12 cellular contexts compared by ENCODE assay signal in the genomic region with DNA sequence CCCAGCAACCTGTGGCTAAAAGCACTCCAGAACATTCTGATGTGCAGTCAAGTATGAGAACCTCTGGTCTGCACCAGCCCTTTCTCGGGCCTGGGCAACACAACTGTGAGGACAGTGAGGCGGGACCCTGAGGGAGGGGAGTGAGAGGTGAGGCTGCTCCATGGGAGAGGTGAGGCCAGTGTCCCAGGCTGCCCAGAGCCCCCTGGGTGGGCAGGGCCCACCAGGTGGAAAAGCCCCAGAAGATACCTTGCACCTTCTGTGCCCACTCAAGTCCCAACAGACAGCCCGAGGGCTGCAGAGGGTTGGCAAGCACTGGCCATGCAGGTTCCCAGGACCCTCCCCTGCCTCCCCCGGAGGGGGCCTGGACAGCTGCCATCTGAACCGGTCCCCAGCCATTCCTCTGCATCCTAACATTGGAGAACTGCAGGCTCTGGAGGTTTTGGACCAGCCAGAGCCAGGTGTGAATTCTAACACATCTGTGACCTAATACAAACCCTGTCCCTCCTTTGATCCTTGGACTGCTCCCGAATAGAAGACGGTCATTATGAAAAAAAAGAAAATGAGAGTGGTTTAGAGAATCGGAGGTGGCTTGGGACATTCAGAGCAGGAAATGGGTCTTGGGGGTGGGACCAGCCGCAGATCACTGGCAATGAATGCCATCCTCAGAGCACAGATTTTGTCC. TPM values are rescaled to one million over a fixed set of nuclear protein-coding genes. Genes with fewer than 3 reads are reported as not detected.
DNase-seq lines count a peak whose midpoint lies in the region; ATAC-seq, FAIRE-seq and TF ChIP-seq lines count a peak whose summit lies in the region.
"Had no signal": no experiment of that assay in that cellular context is flagged by ENCODE, and none has a peak within 500 bp of the region (broad histone marks: within the 10 kb centered on the region; RNA-seq: fewer than 3 reads in every experiment).

No MANE protein-coding gene starts in this region.

- no peak overlapping the region for H3K27ac Mint-ChIP-seq in activated T-helper 17 cell treated with anti-CD3 and anti-CD28 coated beads, Interleukin-2, amount 50 U/mL, for 72 hours
- no peak overlapping the region for H3K27ac Mint-ChIP-seq in stimulated activated memory B cell treated with anti-CD40 and anti-IgM and Interleukin-4, amounts not matched to agents 10 μg/mL and 1 μg/mL and 100 μg/mL, for 72 hours

- peaks cover 22% of the 10 kb centered on the region for H3K27me3 ChIP-seq in OCI-LY3 (ENCODE audit: low read depth, low read length)
- peaks cover 0 to 4% (median 0%) of the 10 kb centered on the region in 4 donors for H3K27me3 ChIP-seq in esophagus squamous epithelium
- no peaks in the 10 kb centered on the region for H3K27me3 ChIP-seq in gastrocnemius medialis

- TF ChIP-seq POLR2A in A549 (IDR thresholded peaks at IDR 0.05; ENCODE audit: low read length): no peak
- TF ChIP-seq POLR2A in esophagus squamous epithelium (IDR thresholded peaks at IDR 0.05): no peak
- TF ChIP-seq POLR2A in gastrocnemius medialis (IDR thresholded peaks at IDR 0.05): no peak

- H3K4me3 ChIP-seq in A549: no peak overlapping the region
- H3K4me3 ChIP-seq in OCI-LY3 (ENCODE audit: low read length): no peak overlapping the region
- no peak overlapping the region for H3K4me3 ChIP-seq in esophagus squamous epithelium
- no peak overlapping the region for H3K4me3 ChIP-seq in gastrocnemius medialis
- H3K4me3 ChIP-seq: GM12878 had no signal

- no peak overlapping the region for H3K9ac ChIP-seq in OCI-LY3 (ENCODE audit: low read length)

- H3K9me3 Mint-ChIP-seq in activated T-helper 17 cell treated with anti-CD3 and anti-CD28 coated beads, Interleukin-2, amount 50 U/mL, for 72 hours: no peaks in the 10 kb centered on the region
- H3K9me3 Mint-ChIP-seq in stimulated activated memory B cell treated with anti-CD40 and anti-IgM and Interleukin-4, amounts not matched to agents 10 μg/mL and 1 μg/mL and 100 μg/mL, for 72 hours: no peaks in the 10 kb centered on the region
- H3K9me3 Mint-ChIP-seq: dendritic cell treated with granulocyte-macrophage colony-stimulating factor and Interleukin-4, amounts not matched to agents 40 ng/mL and 50 ng/mL, for 4 days; type B pancreatic cell had no signal

- H3K9me3 ChIP-seq in A549 (no peaks in the 10 kb centered on the region), OCI-LY3 (ENCODE audit: insufficient read depth, low read length) (no peaks in the 10 kb centered on the region), esophagus squamous epithelium (no peaks in the 10 kb centered on the region), gastrocnemius medialis (no peaks in the 10 kb centered on the region)

- DNase-seq in A549 (ENCODE audit: low read depth in 1 of 2, low spot score in 1 of 2) (no peak), esophagus squamous epithelium (lab: John Stamatoyannopoulos, UW) (no peak), gastrocnemius medialis (no peak), cerebellum (ENCODE audit: low spot score) (no peak)

- H3K36me3 Mint-ChIP-seq in activated T-helper 17 cell treated with anti-CD3 and anti-CD28 coated beads, Interleukin-2, amount 50 U/mL, for 72 hours (ENCODE audit: low read depth): no peaks in the 10 kb centered on the region
- no peaks in the 10 kb centered on the region for H3K36me3 Mint-ChIP-seq in stimulated activated memory B cell treated with anti-CD40 and anti-IgM and Interleukin-4, amounts not matched to agents 10 μg/mL and 1 μg/mL and 100 μg/mL, for 72 hours
- H3K36me3 Mint-ChIP-seq: type B pancreatic cell had no signal

- H2AFZ ChIP-seq in OCI-LY3 (ENCODE audit: low read depth, low read length): no peak overlapping the region

- intact Hi-C loops in esophagus squamous epithelium (cut with DNase I): loop anchor here (5.0 kb wide), 1 partner anchor 218 kb away; no protein-coding TSS in a partner anchor
- intact Hi-C loops in gastrocnemius medialis (cut with DNase I; ENCODE audit: low total_unique reads): loop anchor here (1.0 to 10.0 kb wide), 3 partner anchors 121 to 431 kb away; partner anchors contain the start of genes BNIP1 and ERGIC1

- H3K27ac ChIP-seq in A549 (peak overlapping the region; percentile 98), OCI-LY3 (ENCODE audit: low read length) (no peak overlapping the region), esophagus squamous epithelium (peak overlapping the region; percentile 54 to 86 (median 78)), gastrocnemius medialis (peak overlapping the region in 3 of 4 donors; percentile 75 to 80 (median 76))

- H3K27me3 Mint-ChIP-seq in activated T-helper 17 cell treated with anti-CD3 and anti-CD28 coated beads, Interleukin-2, amount 50 U/mL, for 72 hours: no peaks in the 10 kb centered on the region
- H3K27me3 Mint-ChIP-seq in stimulated activated memory B cell treated with anti-CD40 and anti-IgM and Interleukin-4, amounts not matched to agents 10 μg/mL and 1 μg/mL and 100 μg/mL, for 72 hours: peaks cover 48% of the 10 kb centered on the region

- H3K4me1 ChIP-seq in A549 (peaks cover 45% of the 10 kb centered on the region), OCI-LY3 (ENCODE audit: low read length) (peaks cover 15% of the 10 kb centered on the region; the same call in 1 of the 2 replicates), esophagus squamous epithelium (peaks cover 19 to 63% (median 33%) of the 10 kb centered on the region in 3 donors), gastrocnemius medialis (peaks cover 16 to 32% of the 10 kb centered on the region in 2 donors)

- no peaks in the 10 kb centered on the region for H4K20me1 ChIP-seq in OCI-LY3 (ENCODE audit: insufficient read depth, low read length)

- H3K36me3 ChIP-seq in OCI-LY3 (replicated peaks; ENCODE audit: low read depth, low read length): no peaks in the 10 kb centered on the region
- no peaks in the 10 kb centered on the region for H3K36me3 ChIP-seq in esophagus squamous epithelium
- H3K36me3 ChIP-seq in gastrocnemius medialis: no peaks in the 10 kb centered on the region

- in situ Hi-C loops in gastrocnemius medialis (cut with MboI; ENCODE audit: low sequenced_read_pairs in 4 of 4): loop anchor here (5.0 to 25.0 kb wide), 5 partner anchors 61 to 573 kb away; partner anchors contain the start of genes BNIP1 (in 1 of the 4) and DUSP1 (in 1 of the 4)

- FAIRE-seq in A549 (lab: Jason Lieb, UNC): no peak
- FAIRE-seq: G401.6 had no signal

- H3K4me1 Mint-ChIP-seq in activated T-helper 17 cell treated with anti-CD3 and anti-CD28 coated beads, Interleukin-2, amount 50 U/mL, for 72 hours: peaks cover 11% of the 10 kb centered on the region
- H3K4me1 Mint-ChIP-seq in stimulated activated memory B cell treated with anti-CD40 and anti-IgM and Interleukin-4, amounts not matched to agents 10 μg/mL and 1 μg/mL and 100 μg/mL, for 72 hours: peaks cover 9% of the 10 kb centered on the region

- ATAC-seq in A549: no peak
- no peak for ATAC-seq in gastrocnemius medialis
- ATAC-seq in GM21447 (IDR thresholded peaks at IDR 0.05; ENCODE audit: unreplicated experiment): no peak
- ATAC-seq in activated T-helper 17 cell treated with anti-CD3 and anti-CD28 coated beads, Interleukin-2, amount 50 U/mL, for 72 hours (replicated peaks): no peak
- ATAC-seq in stimulated activated memory B cell treated with anti-CD40 and anti-IgM and Interleukin-4, amounts not matched to agents 10 μg/mL and 1 μg/mL and 100 μg/mL, for 72 hours: no peak

- CTCF ChIA-PET in A549 (lab: Yijun Ruan, JAX): interaction anchor here (0.6 to 11.9 kb wide), 77 partner anchors 7 to 1580 kb away, joined by 3 to 480 read pairs (median 6); partner anchors contain the start of genes ATP6V0E1, DUSP1 and RPL26L1

- H3K4me3 Mint-ChIP-seq in activated T-helper 17 cell treated with anti-CD3 and anti-CD28 coated beads, Interleukin-2, amount 50 U/mL, for 72 hours: no peak overlapping the region
- no peak overlapping the region for H3K4me3 Mint-ChIP-seq in stimulated activated memory B cell treated with anti-CD40 and anti-IgM and Interleukin-4, amounts not matched to agents 10 μg/mL and 1 μg/mL and 100 μg/mL, for 72 hours
- H3K4me3 Mint-ChIP-seq: dendritic cell treated with granulocyte-macrophage colony-stimulating factor and Interleukin-4, amounts not matched to agents 40 ng/mL and 50 ng/mL, for 4 days; type B pancreatic cell had no signal

- H3K4me2 ChIP-seq in A549: peak overlapping the region; percentile 65
- peak overlapping the region; percentile 80; the same call in 1 of the 2 replicates for H3K4me2 ChIP-seq in OCI-LY3 (ENCODE audit: low read length)

- TF ChIP-seq RAD21 in A549 (conservative IDR thresholded peaks at IDR 0.05 in 1 of 2, IDR thresholded peaks at IDR 0.05 in 1 of 2): no peak

- POLR2A ChIA-PET in A549 (lab: Yijun Ruan, JAX): interaction anchor here (0.7 to 1.9 kb wide), 11 partner anchors 51 to 270 kb away, joined by 3 to 68 read pairs (median 4); partner anchors contain the start of genes ATP6V0E1 and DUSP1

- H3K79me2 ChIP-seq in OCI-LY3 (ENCODE audit: low read length): no peaks in the 10 kb centered on the region

- 70% methylated on average over 8 of the region's 9 CpGs for WGBS in A549 (ENCODE audit: missing lambda C conversion rate)
- WGBS in esophagus squamous epithelium, 2 donors: 17 to 49% methylated on average over 4 of the region's 9 CpGs

- no peak for TF ChIP-seq EP300 in A549 (IDR thresholded peaks at IDR 0.05)

- no peak for TF ChIP-seq CTCF in A549 (IDR thresholded peaks at IDR 0.05)
- TF ChIP-seq CTCF in OCI-LY3 (IDR thresholded peaks at IDR 0.05; ENCODE audit: low read depth, low read length): no peak
- TF ChIP-seq CTCF in esophagus squamous epithelium (IDR thresholded peaks at IDR 0.05): no peak
- TF ChIP-seq CTCF in gastrocnemius medialis (IDR thresholded peaks at IDR 0.05 in 4 of 5, conservative IDR thresholded peaks at IDR 0.05 in 1 of 5): no peak

TF ChIP-seq in A549, 52 proteins besides CTCF, POLR2A, EP300 and RAD21:
- TF ChIP-seq, protein P1, sequence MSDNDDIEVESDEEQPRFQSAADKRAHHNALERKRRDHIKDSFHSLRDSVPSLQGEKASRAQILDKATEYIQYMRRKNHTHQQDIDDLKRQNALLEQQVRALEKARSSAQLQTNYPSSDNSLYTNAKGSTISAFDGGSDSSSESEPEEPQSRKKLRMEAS (IDR thresholded peaks at IDR 0.05): peak; percentile 21; the same call in 1 of the 2 replicates
- 0 out of 2 replicates have a peak, but pooled peaks have one; percentile 10 for TF ChIP-seq HEYL (CRISPR knock-in tag; IDR thresholded peaks at IDR 0.05)
- no peak for TF ChIP-seq ZSCAN20 (CRISPR knock-in tag; IDR thresholded peaks at IDR 0.05)

RNA-seq across cellular contexts. Expression of gene DUSP1, which starts 57.0 kb away (rescaled TPM):
- polyA plus RNA-seq in A549 (2011; rRNA removed) (525 and 594 TPM in 2 replicates), A549 (2017; fragmentation: RNase III; extraction: RNeasy Plus Mini Kit Qiagen cat#74134 plus additional on column Dnase treatment) (191 to 207 TPM (median 203 TPM) in 3 replicates)
- 540 and 757 TPM in 2 replicates for polyA plus RNA-seq in A549 (2012; cell fraction: cytosol; rRNA removed)
- polyA plus RNA-seq in A549 (2012; cell fraction: nucleus; rRNA removed): 1,192 and 1,375 TPM in 2 replicates
- polyA minus RNA-seq in A549 (2011; rRNA and poly(A)+ RNA removed): 620 and 630 TPM in 2 replicates
- total RNA-seq in esophagus squamous epithelium (100 to 1,000 TPM; 222 to 415 (median 252) TPM), gastrocnemius medialis (1,000 to 10,000 TPM in 1 of 4 donors, 100 to 1,000 TPM in 3; 345 to 1,004 (median 793) TPM), cerebellum (36.9 TPM)
- total RNA-seq in activated T-helper 17 cell treated with anti-CD3 and anti-CD28 coated beads, Interleukin-2, amount 50 U/mL, for 72 hours: 10 to 100 TPM; 18.3 to 24.6 TPM
